In the genomic region with DNA sequence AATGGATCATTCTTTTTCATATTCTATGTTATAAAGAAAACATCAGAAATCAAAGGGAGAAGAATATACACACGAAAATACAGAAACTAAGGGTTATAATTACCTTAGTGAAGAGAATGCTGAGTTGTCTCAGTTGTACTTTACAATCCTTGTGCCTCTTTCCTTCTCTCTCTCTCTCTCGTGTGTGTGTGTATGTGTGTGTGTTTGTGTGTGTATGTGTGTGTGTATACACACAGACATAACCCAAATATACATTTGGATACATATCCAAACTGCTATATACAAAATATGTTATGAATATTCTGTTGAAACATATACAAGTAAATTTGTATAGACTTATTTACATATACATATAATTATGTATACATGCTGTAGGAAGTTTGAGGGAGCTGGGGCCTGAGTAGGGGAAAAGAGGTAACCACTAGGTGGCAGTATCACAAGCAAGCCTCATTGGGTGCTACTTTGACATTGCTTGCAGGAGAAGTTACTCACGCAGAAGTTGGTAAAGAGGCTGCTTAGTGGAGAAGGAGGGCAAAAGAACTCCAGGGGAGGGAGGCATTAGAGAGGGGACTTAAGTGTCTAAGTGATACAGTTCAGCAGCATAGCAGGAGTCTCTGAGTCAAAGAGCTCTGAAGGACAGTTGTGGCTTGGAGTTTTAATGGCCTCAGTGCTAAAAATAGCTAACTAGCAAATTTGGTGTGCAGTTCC, we compare ENCODE assay signal across 1 cellular context.
TF ChIP-seq lines count a peak whose summit lies in the region.

No MANE protein-coding gene starts in this region.

TF ChIP-seq in H1, 55 proteins besides CTCF, POLR2A, EP300 and RAD21 (continued from another document):
- TF ChIP-seq HDAC6 (IDR thresholded peaks at IDR 0.05; ENCODE audit: low read depth, low read length) (no peak), TCF12 (IDR thresholded peaks at IDR 0.05; ENCODE audit: low read depth, low read length) (no peak)
TF ChIP-seq in H1: peak in this region for 0.
